ENCODE assay signal across 9 cellular contexts in genomic region chr14:69354383-69355154, GRCh38. TPM values are rescaled to one million over a fixed set of nuclear protein-coding genes. Genes with fewer than 3 reads are reported as not detected.
A peak's percentile ranks its signal among the peaks of the same experiment; 100 is the strongest.
DNase-seq lines count a peak whose midpoint lies in the region; ATAC-seq and TF ChIP-seq lines count a peak whose summit lies in the region.
"Had no signal": no experiment of that assay in that cellular context is flagged by ENCODE, and none has a peak within 500 bp of the region (broad histone marks: within the 10 kb centered on the region; RNA-seq: fewer than 3 reads in every experiment).

No MANE protein-coding gene starts in this region.

- DNase-seq in T-helper 9 cell (peak; percentile 16), cerebellum (ENCODE audit: low spot score) (no peak), NOMO-1 treated with DMSO at 0.1 percent for 48 hours (lab: John Stamatoyannopoulos, UW; ENCODE audit: unreplicated experiment) (no peak)
- peak; percentile 72 for DNase-seq in stimulated activated CD4-positive, alpha-beta T cell treated with anti-CD3 and anti-CD28 coated beads, Interleukin-4, amount 100 ng/mL, for 1 hour

- peak overlapping the region; percentile 84 for H3K27ac ChIP-seq in cingulate gyrus (ENCODE audit: low read depth, low read length)
- H3K27ac ChIP-seq: SK-N-MC had no signal

- ATAC-seq in GM19025 (IDR thresholded peaks at IDR 0.05; ENCODE audit: low read depth, unreplicated experiment): peak; percentile 83
- ATAC-seq in HG02970 (IDR thresholded peaks at IDR 0.05; ENCODE audit: low FRiP score, unreplicated experiment): peak; percentile 73
- ATAC-seq in SK-N-SH treated with all-trans-retinoic acid at 6 μM for 48 hours: no peak

TF ChIP-seq in SK-N-SH treated with all-trans-retinoic acid at 6 μM for 48 hours, 23 proteins besides CTCF, POLR2A, EP300 and RAD21:
- no peak for TF ChIP-seq ZNF565 (CRISPR knock-in tag; conservative IDR thresholded peaks at IDR 0.05; ENCODE audit: low read depth)
- no peak for TF ChIP-seq ESRRG (CRISPR knock-in tag; IDR thresholded peaks at IDR 0.05)
- TF ChIP-seq POU6F1 (CRISPR knock-in tag; IDR thresholded peaks at IDR 0.05; ENCODE audit: borderline replicate concordance, low read depth): no peak
- TF ChIP-seq OSR1 (CRISPR knock-in tag; IDR thresholded peaks at IDR 0.05): no peak
- TF ChIP-seq ARNTL (CRISPR knock-in tag; IDR thresholded peaks at IDR 0.05; ENCODE audit: borderline replicate concordance, low read depth): no peak
- TF ChIP-seq GLIS3 (CRISPR knock-in tag; IDR thresholded peaks at IDR 0.05): no peak
- TF ChIP-seq ZC3H10 (CRISPR knock-in tag; IDR thresholded peaks at IDR 0.05): no peak
- no peak for TF ChIP-seq SNAI2 (CRISPR knock-in tag; IDR thresholded peaks at IDR 0.05)
- no peak for TF ChIP-seq BACH2 (CRISPR knock-in tag; IDR thresholded peaks at IDR 0.05; ENCODE audit: borderline replicate concordance)
- no peak for TF ChIP-seq ZNF8 (CRISPR knock-in tag; IDR thresholded peaks at IDR 0.05)
- no peak for TF ChIP-seq CSRNP3 (CRISPR knock-in tag; IDR thresholded peaks at IDR 0.05)
- TF ChIP-seq ZFP3 (CRISPR knock-in tag; IDR thresholded peaks at IDR 0.05): no peak
- no peak for TF ChIP-seq ISL1 (CRISPR knock-in tag; IDR thresholded peaks at IDR 0.05)
- no peak for TF ChIP-seq TOX (CRISPR knock-in tag; IDR thresholded peaks at IDR 0.05; ENCODE audit: borderline replicate concordance)

RNA-seq across cellular contexts. Expression of gene ERH, which starts 43.5 kb away (rescaled TPM):
- total RNA-seq in cerebellum: 127 TPM

RNA-seq across cellular contexts. Expression of gene SLC39A9, which starts 43.9 kb away (rescaled TPM):
- 72.8 TPM for total RNA-seq in cerebellum

Comparison
In these comparisons a context has a peak if more than half of its experiments do, and no peak if none do; other contexts are left out.
1. DNase-seq: peak in T-helper 9 cell (single experiment) and stimulated activated CD4-positive, alpha-beta T cell treated with anti-CD3 and anti-CD28 coated beads, Interleukin-4, amount 100 ng/mL, for 1 hour (single experiment); none in cerebellum (single experiment) and NOMO-1 treated with DMSO at 0.1 percent for 48 hours (single experiment).